ENCODE assay signal across 1 cellular context in genomic region chr6:17610835-17611234, GRCh38.
A peak's percentile ranks its signal among the peaks of the same experiment; 100 is the strongest.
TF ChIP-seq lines count a peak whose summit lies in the region.

No MANE protein-coding gene starts in this region.

TF ChIP-seq in K562, 482 proteins besides CTCF, POLR2A, EP300 and RAD21:
- TF ChIP-seq HEY1 (CRISPR knock-in tag; IDR thresholded peaks at IDR 0.05; ENCODE audit: borderline replicate concordance) (no peak), ZFP1 (CRISPR knock-in tag; IDR thresholded peaks at IDR 0.05) (no peak), TFAP4 (CRISPR knock-in tag; IDR thresholded peaks at IDR 0.05; ENCODE audit: borderline replicate concordance) (no peak), POU5F1 (IDR thresholded peaks at IDR 0.05; ENCODE audit: borderline replicate concordance, low read depth, low read length, partially characterized antibody) (no peak), PYGO2 (tag; IDR thresholded peaks at IDR 0.05) (no peak), POLR2G (IDR thresholded peaks at IDR 0.05; ENCODE audit: low read depth, low read length) (0 out of 2 replicates have a peak, but pooled peaks have one; percentile 12), MYBL2 (IDR thresholded peaks at IDR 0.05; ENCODE audit: low read depth) (no peak), MYBL2 (CRISPR knock-in tag; IDR thresholded peaks at IDR 0.05; ENCODE audit: borderline replicate concordance) (no peak), POLR2AphosphoS2 (IDR thresholded peaks at IDR 0.05; ENCODE audit: low read length) (0 out of 2 replicates have a peak, but pooled peaks have one; percentile 58), SUPT5H (IDR thresholded peaks at IDR 0.05) (0 out of 2 replicates have a peak, but pooled peaks have one; percentile 18), DDX20 (tag; IDR thresholded peaks at IDR 0.05; ENCODE audit: low read depth) (no peak), SOX6 (IDR thresholded peaks at IDR 0.05) (no peak), ZNF740 (CRISPR knock-in tag; IDR thresholded peaks at IDR 0.05) (no peak), ZNF740 (tag; IDR thresholded peaks at IDR 0.05) (no peak), MBD1 (CRISPR knock-in tag; IDR thresholded peaks at IDR 0.05) (no peak), FOXM1 (IDR thresholded peaks at IDR 0.05; ENCODE audit: low read depth) (no peak), FOXM1 (CRISPR knock-in tag; IDR thresholded peaks at IDR 0.05; ENCODE audit: low read depth) (no peak), VEZF1 (CRISPR knock-in tag; IDR thresholded peaks at IDR 0.05) (no peak)
